Comparison of ENCODE assay signal across 1 cellular context in the genomic region with DNA sequence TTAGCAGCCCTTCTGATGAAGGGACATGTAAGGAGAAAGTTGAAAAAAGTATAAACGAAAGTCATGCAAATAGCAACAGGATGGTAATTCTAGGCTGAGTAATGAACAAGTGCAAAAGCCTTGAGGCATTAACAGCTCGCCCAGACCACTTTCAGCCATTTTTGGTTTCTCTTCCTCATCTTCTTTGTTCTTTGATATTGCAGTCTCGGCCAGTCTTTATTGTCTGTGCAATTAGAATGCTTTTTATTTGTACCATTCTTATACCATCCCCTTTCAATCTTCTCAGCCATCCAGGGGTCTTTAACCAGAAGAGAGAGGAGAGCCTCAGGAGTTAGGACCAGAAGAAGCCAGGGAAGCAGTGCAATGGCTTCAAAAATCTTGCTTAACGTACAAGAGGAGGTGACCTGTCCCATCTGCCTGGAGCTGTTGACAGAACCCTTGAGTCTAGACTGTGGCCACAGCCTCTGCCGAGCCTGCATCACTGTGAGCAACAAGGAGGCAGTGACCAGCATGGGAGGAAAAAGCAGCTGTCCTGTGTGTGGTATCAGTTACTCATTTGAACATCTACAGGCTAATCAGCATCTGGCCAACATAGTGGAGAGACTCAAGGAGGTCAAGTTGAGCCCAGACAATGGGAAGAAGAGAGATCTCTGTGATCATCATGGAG.
TF ChIP-seq lines count a peak whose summit lies in the region.

No MANE protein-coding gene starts in this region.

TF ChIP-seq in GM12878, 131 proteins besides CTCF, POLR2A, EP300 and RAD21 (continued from another document and continues in another):
- TF ChIP-seq, protein P1, sequence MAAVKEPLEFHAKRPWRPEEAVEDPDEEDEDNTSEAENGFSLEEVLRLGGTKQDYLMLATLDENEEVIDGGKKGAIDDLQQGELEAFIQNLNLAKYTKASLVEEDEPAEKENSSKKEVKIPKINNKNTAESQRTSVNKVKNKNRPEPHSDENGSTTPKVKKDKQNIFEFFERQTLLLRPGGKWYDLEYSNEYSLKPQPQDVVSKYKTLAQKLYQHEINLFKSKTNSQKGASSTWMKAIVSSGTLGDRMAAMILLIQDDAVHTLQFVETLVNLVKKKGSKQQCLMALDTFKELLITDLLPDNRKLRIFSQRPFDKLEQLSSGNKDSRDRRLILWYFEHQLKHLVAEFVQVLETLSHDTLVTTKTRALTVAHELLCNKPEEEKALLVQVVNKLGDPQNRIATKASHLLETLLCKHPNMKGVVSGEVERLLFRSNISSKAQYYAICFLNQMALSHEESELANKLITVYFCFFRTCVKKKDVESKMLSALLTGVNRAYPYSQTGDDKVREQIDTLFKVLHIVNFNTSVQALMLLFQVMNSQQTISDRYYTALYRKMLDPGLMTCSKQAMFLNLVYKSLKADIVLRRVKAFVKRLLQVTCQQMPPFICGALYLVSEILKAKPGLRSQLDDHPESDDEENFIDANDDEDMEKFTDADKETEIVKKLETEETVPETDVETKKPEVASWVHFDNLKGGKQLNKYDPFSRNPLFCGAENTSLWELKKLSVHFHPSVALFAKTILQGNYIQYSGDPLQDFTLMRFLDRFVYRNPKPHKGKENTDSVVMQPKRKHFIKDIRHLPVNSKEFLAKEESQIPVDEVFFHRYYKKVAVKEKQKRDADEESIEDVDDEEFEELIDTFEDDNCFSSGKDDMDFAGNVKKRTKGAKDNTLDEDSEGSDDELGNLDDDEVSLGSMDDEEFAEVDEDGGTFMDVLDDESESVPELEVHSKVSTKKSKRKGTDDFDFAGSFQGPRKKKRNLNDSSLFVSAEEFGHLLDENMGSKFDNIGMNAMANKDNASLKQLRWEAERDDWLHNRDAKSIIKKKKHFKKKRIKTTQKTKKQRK (IDR thresholded peaks at IDR 0.05; ENCODE audit: low read depth, low read length) = no peak
- peak; percentile 58; the same call in 1 of the 2 replicates for TF ChIP-seq MXI1 (IDR thresholded peaks at IDR 0.05; ENCODE audit: low read depth, low read length)
- no peak for TF ChIP-seq BRCA1 (IDR thresholded peaks at IDR 0.05; ENCODE audit: low read depth, low read length)
- TF ChIP-seq, protein P2, sequence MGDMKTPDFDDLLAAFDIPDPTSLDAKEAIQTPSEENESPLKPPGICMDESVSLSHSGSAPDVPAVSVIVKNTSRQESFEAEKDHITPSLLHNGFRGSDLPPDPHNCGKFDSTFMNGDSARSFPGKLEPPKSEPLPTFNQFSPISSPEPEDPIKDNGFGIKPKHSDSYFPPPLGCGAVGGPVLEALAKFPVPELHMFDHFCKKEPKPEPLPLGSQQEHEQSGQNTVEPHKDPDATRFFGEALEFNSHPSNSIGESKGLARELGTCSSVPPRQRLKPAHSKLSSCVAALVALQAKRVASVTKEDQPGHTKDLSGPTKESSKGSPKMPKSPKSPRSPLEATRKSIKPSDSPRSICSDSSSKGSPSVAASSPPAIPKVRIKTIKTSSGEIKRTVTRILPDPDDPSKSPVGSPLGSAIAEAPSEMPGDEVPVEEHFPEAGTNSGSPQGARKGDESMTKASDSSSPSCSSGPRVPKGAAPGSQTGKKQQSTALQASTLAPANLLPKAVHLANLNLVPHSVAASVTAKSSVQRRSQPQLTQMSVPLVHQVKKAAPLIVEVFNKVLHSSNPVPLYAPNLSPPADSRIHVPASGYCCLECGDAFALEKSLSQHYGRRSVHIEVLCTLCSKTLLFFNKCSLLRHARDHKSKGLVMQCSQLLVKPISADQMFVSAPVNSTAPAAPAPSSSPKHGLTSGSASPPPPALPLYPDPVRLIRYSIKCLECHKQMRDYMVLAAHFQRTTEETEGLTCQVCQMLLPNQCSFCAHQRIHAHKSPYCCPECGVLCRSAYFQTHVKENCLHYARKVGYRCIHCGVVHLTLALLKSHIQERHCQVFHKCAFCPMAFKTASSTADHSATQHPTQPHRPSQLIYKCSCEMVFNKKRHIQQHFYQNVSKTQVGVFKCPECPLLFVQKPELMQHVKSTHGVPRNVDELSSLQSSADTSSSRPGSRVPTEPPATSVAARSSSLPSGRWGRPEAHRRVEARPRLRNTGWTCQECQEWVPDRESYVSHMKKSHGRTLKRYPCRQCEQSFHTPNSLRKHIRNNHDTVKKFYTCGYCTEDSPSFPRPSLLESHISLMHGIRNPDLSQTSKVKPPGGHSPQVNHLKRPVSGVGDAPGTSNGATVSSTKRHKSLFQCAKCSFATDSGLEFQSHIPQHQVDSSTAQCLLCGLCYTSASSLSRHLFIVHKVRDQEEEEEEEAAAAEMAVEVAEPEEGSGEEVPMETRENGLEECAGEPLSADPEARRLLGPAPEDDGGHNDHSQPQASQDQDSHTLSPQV (IDR thresholded peaks at IDR 0.05) = no peak
- no peak for TF ChIP-seq KAT2A (conservative IDR thresholded peaks at IDR 0.05; ENCODE audit: control insufficient read depth, low read depth, low read length)
- TF ChIP-seq, protein P3, sequence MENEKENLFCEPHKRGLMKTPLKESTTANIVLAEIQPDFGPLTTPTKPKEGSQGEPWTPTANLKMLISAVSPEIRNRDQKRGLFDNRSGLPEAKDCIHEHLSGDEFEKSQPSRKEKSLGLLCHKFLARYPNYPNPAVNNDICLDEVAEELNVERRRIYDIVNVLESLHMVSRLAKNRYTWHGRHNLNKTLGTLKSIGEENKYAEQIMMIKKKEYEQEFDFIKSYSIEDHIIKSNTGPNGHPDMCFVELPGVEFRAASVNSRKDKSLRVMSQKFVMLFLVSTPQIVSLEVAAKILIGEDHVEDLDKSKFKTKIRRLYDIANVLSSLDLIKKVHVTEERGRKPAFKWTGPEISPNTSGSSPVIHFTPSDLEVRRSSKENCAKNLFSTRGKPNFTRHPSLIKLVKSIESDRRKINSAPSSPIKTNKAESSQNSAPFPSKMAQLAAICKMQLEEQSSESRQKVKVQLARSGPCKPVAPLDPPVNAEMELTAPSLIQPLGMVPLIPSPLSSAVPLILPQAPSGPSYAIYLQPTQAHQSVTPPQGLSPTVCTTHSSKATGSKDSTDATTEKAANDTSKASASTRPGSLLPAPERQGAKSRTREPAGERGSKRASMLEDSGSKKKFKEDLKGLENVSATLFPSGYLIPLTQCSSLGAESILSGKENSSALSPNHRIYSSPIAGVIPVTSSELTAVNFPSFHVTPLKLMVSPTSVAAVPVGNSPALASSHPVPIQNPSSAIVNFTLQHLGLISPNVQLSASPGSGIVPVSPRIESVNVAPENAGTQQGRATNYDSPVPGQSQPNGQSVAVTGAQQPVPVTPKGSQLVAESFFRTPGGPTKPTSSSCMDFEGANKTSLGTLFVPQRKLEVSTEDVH (IDR thresholded peaks at IDR 0.05; ENCODE audit: low read depth, partially characterized antibody) = no peak
- TF ChIP-seq MYB (IDR thresholded peaks at IDR 0.05; ENCODE audit: borderline replicate concordance, low read depth, low read length) = no peak
- TF ChIP-seq SRF (IDR thresholded peaks at IDR 0.05; ENCODE audit: low read depth in 2 of 2, low read length in 2 of 2) = no peak
- no peak for TF ChIP-seq MYC (IDR thresholded peaks at IDR 0.05; ENCODE audit: insufficient read depth, insufficient read length, insufficient replicate concordance, low read length, severe bottlenecking)
- TF ChIP-seq TBL1XR1 (IDR thresholded peaks at IDR 0.05; ENCODE audit: low read depth, low read length) = peak; percentile 77; the same call in 1 of the 2 replicates
- TF ChIP-seq ZNF217 (IDR thresholded peaks at IDR 0.05) = no peak
- TF ChIP-seq ZNF207 (IDR thresholded peaks at IDR 0.05; ENCODE audit: borderline replicate concordance) = no peak
- peak; percentile 15 for TF ChIP-seq SP1 (IDR thresholded peaks at IDR 0.05; ENCODE audit: low read depth, low read length)
- TF ChIP-seq, protein P4, sequence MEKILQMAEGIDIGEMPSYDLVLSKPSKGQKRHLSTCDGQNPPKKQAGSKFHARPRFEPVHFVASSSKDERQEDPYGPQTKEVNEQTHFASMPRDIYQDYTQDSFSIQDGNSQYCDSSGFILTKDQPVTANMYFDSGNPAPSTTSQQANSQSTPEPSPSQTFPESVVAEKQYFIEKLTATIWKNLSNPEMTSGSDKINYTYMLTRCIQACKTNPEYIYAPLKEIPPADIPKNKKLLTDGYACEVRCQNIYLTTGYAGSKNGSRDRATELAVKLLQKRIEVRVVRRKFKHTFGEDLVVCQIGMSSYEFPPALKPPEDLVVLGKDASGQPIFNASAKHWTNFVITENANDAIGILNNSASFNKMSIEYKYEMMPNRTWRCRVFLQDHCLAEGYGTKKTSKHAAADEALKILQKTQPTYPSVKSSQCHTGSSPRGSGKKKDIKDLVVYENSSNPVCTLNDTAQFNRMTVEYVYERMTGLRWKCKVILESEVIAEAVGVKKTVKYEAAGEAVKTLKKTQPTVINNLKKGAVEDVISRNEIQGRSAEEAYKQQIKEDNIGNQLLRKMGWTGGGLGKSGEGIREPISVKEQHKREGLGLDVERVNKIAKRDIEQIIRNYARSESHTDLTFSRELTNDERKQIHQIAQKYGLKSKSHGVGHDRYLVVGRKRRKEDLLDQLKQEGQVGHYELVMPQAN (conservative IDR thresholded peaks at IDR 0.05) = no peak
- TF ChIP-seq ESRRA (IDR thresholded peaks at IDR 0.05; ENCODE audit: low read length) = no peak
- TF ChIP-seq HCFC1 (IDR thresholded peaks at IDR 0.05; ENCODE audit: low read length) = no peak
- TF ChIP-seq, protein P5, sequence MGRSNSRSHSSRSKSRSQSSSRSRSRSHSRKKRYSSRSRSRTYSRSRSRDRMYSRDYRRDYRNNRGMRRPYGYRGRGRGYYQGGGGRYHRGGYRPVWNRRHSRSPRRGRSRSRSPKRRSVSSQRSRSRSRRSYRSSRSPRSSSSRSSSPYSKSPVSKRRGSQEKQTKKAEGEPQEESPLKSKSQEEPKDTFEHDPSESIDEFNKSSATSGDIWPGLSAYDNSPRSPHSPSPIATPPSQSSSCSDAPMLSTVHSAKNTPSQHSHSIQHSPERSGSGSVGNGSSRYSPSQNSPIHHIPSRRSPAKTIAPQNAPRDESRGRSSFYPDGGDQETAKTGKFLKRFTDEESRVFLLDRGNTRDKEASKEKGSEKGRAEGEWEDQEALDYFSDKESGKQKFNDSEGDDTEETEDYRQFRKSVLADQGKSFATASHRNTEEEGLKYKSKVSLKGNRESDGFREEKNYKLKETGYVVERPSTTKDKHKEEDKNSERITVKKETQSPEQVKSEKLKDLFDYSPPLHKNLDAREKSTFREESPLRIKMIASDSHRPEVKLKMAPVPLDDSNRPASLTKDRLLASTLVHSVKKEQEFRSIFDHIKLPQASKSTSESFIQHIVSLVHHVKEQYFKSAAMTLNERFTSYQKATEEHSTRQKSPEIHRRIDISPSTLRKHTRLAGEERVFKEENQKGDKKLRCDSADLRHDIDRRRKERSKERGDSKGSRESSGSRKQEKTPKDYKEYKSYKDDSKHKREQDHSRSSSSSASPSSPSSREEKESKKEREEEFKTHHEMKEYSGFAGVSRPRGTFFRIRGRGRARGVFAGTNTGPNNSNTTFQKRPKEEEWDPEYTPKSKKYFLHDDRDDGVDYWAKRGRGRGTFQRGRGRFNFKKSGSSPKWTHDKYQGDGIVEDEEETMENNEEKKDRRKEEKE (IDR thresholded peaks at IDR 0.05) = no peak
- TF ChIP-seq, protein P6, sequence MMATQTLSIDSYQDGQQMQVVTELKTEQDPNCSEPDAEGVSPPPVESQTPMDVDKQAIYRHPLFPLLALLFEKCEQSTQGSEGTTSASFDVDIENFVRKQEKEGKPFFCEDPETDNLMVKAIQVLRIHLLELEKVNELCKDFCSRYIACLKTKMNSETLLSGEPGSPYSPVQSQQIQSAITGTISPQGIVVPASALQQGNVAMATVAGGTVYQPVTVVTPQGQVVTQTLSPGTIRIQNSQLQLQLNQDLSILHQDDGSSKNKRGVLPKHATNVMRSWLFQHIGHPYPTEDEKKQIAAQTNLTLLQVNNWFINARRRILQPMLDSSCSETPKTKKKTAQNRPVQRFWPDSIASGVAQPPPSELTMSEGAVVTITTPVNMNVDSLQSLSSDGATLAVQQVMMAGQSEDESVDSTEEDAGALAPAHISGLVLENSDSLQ (IDR thresholded peaks at IDR 0.05) = peak; percentile 13; the same call in 1 of the 2 replicates
- TF ChIP-seq BCL11A (IDR thresholded peaks at IDR 0.05; ENCODE audit: low read depth, low read length) = peak; percentile 63; the same call in 1 of the 2 replicates
- TF ChIP-seq, protein P7, sequence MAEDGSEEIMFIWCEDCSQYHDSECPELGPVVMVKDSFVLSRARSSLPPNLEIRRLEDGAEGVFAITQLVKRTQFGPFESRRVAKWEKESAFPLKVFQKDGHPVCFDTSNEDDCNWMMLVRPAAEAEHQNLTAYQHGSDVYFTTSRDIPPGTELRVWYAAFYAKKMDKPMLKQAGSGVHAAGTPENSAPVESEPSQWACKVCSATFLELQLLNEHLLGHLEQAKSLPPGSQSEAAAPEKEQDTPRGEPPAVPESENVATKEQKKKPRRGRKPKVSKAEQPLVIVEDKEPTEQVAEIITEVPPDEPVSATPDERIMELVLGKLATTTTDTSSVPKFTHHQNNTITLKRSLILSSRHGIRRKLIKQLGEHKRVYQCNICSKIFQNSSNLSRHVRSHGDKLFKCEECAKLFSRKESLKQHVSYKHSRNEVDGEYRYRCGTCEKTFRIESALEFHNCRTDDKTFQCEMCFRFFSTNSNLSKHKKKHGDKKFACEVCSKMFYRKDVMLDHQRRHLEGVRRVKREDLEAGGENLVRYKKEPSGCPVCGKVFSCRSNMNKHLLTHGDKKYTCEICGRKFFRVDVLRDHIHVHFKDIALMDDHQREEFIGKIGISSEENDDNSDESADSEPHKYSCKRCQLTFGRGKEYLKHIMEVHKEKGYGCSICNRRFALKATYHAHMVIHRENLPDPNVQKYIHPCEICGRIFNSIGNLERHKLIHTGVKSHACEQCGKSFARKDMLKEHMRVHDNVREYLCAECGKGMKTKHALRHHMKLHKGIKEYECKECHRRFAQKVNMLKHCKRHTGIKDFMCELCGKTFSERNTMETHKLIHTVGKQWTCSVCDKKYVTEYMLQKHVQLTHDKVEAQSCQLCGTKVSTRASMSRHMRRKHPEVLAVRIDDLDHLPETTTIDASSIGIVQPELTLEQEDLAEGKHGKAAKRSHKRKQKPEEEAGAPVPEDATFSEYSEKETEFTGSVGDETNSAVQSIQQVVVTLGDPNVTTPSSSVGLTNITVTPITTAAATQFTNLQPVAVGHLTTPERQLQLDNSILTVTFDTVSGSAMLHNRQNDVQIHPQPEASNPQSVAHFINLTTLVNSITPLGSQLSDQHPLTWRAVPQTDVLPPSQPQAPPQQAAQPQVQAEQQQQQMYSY (CRISPR knock-in tag; IDR thresholded peaks at IDR 0.05) = no peak
- TF ChIP-seq, protein P8, sequence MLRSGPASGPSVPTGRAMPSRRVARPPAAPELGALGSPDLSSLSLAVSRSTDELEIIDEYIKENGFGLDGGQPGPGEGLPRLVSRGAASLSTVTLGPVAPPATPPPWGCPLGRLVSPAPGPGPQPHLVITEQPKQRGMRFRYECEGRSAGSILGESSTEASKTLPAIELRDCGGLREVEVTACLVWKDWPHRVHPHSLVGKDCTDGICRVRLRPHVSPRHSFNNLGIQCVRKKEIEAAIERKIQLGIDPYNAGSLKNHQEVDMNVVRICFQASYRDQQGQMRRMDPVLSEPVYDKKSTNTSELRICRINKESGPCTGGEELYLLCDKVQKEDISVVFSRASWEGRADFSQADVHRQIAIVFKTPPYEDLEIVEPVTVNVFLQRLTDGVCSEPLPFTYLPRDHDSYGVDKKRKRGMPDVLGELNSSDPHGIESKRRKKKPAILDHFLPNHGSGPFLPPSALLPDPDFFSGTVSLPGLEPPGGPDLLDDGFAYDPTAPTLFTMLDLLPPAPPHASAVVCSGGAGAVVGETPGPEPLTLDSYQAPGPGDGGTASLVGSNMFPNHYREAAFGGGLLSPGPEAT (IDR thresholded peaks at IDR 0.05; ENCODE audit: low read depth) = peak; percentile 37; the same call in 1 of the 2 replicates
- peak; percentile 95 for TF ChIP-seq SPI1 (IDR thresholded peaks at IDR 0.05; ENCODE audit: borderline replicate concordance, insufficient read depth, low read depth, low read length)
- TF ChIP-seq, protein P9, sequence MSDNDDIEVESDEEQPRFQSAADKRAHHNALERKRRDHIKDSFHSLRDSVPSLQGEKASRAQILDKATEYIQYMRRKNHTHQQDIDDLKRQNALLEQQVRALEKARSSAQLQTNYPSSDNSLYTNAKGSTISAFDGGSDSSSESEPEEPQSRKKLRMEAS (IDR thresholded peaks at IDR 0.05; ENCODE audit: low read depth, low read length) = no peak
- TF ChIP-seq RUNX3 (IDR thresholded peaks at IDR 0.05; ENCODE audit: low read length) = peak; percentile 53
- TF ChIP-seq TARDBP (IDR thresholded peaks at IDR 0.05; ENCODE audit: borderline replicate concordance) = no peak
- TF ChIP-seq GABPA (IDR thresholded peaks at IDR 0.05; ENCODE audit: low read depth) = no peak
- TF ChIP-seq CBX3 (IDR thresholded peaks at IDR 0.05; ENCODE audit: borderline replicate concordance, low read depth) = no peak
